ENCODE assay signal across 9 cellular contexts in genomic region chr1:84507887-84508286, GRCh38. TPM values are rescaled to one million over a fixed set of nuclear protein-coding genes. Genes with fewer than 3 reads are reported as not detected.
DNase-seq lines count a peak whose midpoint lies in the region; ATAC-seq, FAIRE-seq and TF ChIP-seq lines count a peak whose summit lies in the region.
"Not testable (repeated sequence)": the region's sequence is repeated elsewhere in the genome, so short reads cannot be mapped to it uniquely, and the experiment has no call there.
"Had no signal": no experiment of that assay in that cellular context is flagged by ENCODE, and none has a peak within 500 bp of the region (broad histone marks: within the 10 kb centered on the region; RNA-seq: fewer than 3 reads in every experiment).

No MANE protein-coding gene starts in this region.

- RAD21 ChIA-PET in GM12878 (lab: Charles Lee; ENCODE audit: unreplicated experiment): interaction anchor here (1.0 to 2.4 kb wide), 2 partner anchors 27 to 66 kb away, joined by 3 to 26 read pairs; partner anchors contain the start of gene CTBS

- POLR2A ChIA-PET in A549 (lab: Yijun Ruan, JAX); activated CD4-positive, alpha-beta T cell treated with anti-CD3 and anti-CD28 coated beads, Interleukin-2, amount 10 ng/mL, durations not matched to agents 7 days and 5 days (lab: Charles Lee); GM12878 (lab: Charles Lee): not testable (repeated sequence)
- POLR2A ChIA-PET in OCI-LY7 (lab: Charles Lee): interaction anchor here (0.6 to 1.1 kb wide), 3 partner anchors 10 to 231 kb away, joined by 3 to 5 read pairs (median 4); no protein-coding TSS in a partner anchor

- peak overlapping the region; percentile 86 for H2AFZ ChIP-seq in OCI-LY7 (ENCODE audit: low read length)
- H2AFZ ChIP-seq in GM12878 (ENCODE audit: control insufficient read depth, low read depth, low read length); hepatocyte: not testable (repeated sequence)

- 95% methylated on average over 14 of the region's 14 CpGs for WGBS in A549 (ENCODE audit: missing lambda C conversion rate)
- WGBS in GM12878 (ENCODE audit: insufficient coverage, insufficient replicate concordance, low lambda C conversion rate, missing lambda C conversion rate): 92% methylated on average over 14 of the region's 14 CpGs
- 95% methylated on average over 14 of the region's 14 CpGs for WGBS in hepatocyte (ENCODE audit: low lambda C conversion rate, missing lambda C conversion rate)

- not testable (repeated sequence) for H3K4me3 ChIP-seq in A549; hepatocyte; skeletal muscle satellite cell (ENCODE audit: low read length)
- H3K4me3 ChIP-seq in GM12865 (ENCODE audit: low read depth, low read length): peak overlapping the region; percentile 90
- H3K4me3 ChIP-seq in LNCaP clone FGC (ENCODE audit: low read depth, low read length): peak overlapping the region; percentile 85
- peak overlapping the region; percentile 91 for H3K4me3 ChIP-seq in OCI-LY7 (ENCODE audit: low read depth, low read length, poor library complexity, severe bottlenecking)
- H3K4me3 ChIP-seq in GM12878: peak overlapping the region; percentile 85; the same call in 1 of the 2 replicates

- not testable (repeated sequence) for H3K9ac ChIP-seq in GM12878 (ENCODE audit: control insufficient read depth, insufficient read depth, low read length); skeletal muscle satellite cell (ENCODE audit: low read depth, low read length)

- not testable (repeated sequence) for DNase-seq in A549 (ENCODE audit: low read depth in 1 of 2, low spot score in 1 of 2); GM12865 (ENCODE audit: low read depth); LNCaP clone FGC (ENCODE audit: low read depth); OCI-LY7 (ENCODE audit: low spot score); activated CD4-positive, alpha-beta T cell treated with anti-CD3 and anti-CD28 coated beads, Interleukin-2, amount 10 ng/mL, durations not matched to agents 7 days and 5 days; GM12878 (ENCODE audit: low read depth, low spot score); hepatocyte (ENCODE audit: low spot score)

- not testable (repeated sequence) for TF ChIP-seq CTCF in A549 (IDR thresholded peaks at IDR 0.05); GM12865 (IDR thresholded peaks at IDR 0.05; ENCODE audit: insufficient read depth, low read depth, low read length, missing control alignments); LNCaP clone FGC (IDR thresholded peaks at IDR 0.05; ENCODE audit: control insufficient read depth, extremely low read depth, insufficient read depth); OCI-LY7 (conservative IDR thresholded peaks at IDR 0.05; ENCODE audit: low read length); GM12878 (IDR thresholded peaks at IDR 0.05 in 2 of 3, conservative IDR thresholded peaks at IDR 0.05 in 1 of 3; ENCODE audit: control insufficient read depth in 2 of 3, extremely low read depth in 1 of 3, insufficient read depth in 1 of 3, low read depth in 3 of 3, low read length in 3 of 3); hepatocyte (IDR thresholded peaks at IDR 0.05; ENCODE audit: poor library complexity)

- peaks cover 19% of the 10 kb centered on the region for H3K36me3 ChIP-seq in OCI-LY7 (ENCODE audit: insufficient read depth, low read length)
- not testable (repeated sequence) for H3K36me3 ChIP-seq in GM12878 (ENCODE audit: control insufficient read depth in 2 of 2, insufficient read depth in 2 of 2, low read length in 1 of 2); hepatocyte (replicated peaks; ENCODE audit: insufficient read depth, low read depth); skeletal muscle satellite cell (ENCODE audit: insufficient read depth, low read length)

- not testable (repeated sequence) for H3K27ac ChIP-seq in A549; GM12878 (ENCODE audit: control insufficient read depth, insufficient read depth)
- peak overlapping the region; percentile 87 for H3K27ac ChIP-seq in OCI-LY7 (ENCODE audit: low read depth, low read length, poor library complexity, severe bottlenecking)
- H3K27ac ChIP-seq in hepatocyte: peak overlapping the region; percentile 98

- not testable (repeated sequence) for H3K27me3 ChIP-seq in GM12878 (replicated peaks in 1 of 2; ENCODE audit: control insufficient read depth in 2 of 2, insufficient read depth in 2 of 2, low read length in 1 of 2); hepatocyte; skeletal muscle satellite cell (ENCODE audit: control insufficient read depth, insufficient read depth, low read length)

- H3K9me2 ChIP-seq in OCI-LY7 (ENCODE audit: insufficient read depth, low read length); hepatocyte (replicated peaks; ENCODE audit: insufficient read depth): not testable (repeated sequence)

- H4K20me1 ChIP-seq in OCI-LY7 (ENCODE audit: insufficient read depth, low read length): peaks cover 24% of the 10 kb centered on the region
- not testable (repeated sequence) for H4K20me1 ChIP-seq in GM12878 (ENCODE audit: control insufficient read depth, insufficient read depth)
- H4K20me1 ChIP-seq in hepatocyte (ENCODE audit: insufficient read depth, poor library complexity, severe bottlenecking): peaks cover 20% of the 10 kb centered on the region

- not testable (repeated sequence) for TF ChIP-seq EP300 in A549 (IDR thresholded peaks at IDR 0.05); GM12878 (IDR thresholded peaks at IDR 0.05; ENCODE audit: borderline replicate concordance in 1 of 2, control insufficient read depth in 1 of 2, low read depth in 2 of 2, low read length in 2 of 2)

- H3K27me3 Mint-ChIP-seq in activated CD4-positive, alpha-beta T cell treated with anti-CD3 and anti-CD28 coated beads, Interleukin-2, amount 10 ng/mL, durations not matched to agents 7 days and 5 days: not testable (repeated sequence)

- in situ Hi-C loops in GM12878 (cut with MboI): not testable (repeated sequence)

- not testable (repeated sequence) for BruUV-seq in OCI-LY7 (replicated peaks; lab: Mats Ljungman, UMichigan); GM12878 (replicated peaks; lab: Mats Ljungman, UMichigan)

- TF ChIP-seq RAD21 in A549 (conservative IDR thresholded peaks at IDR 0.05 in 1 of 2, IDR thresholded peaks at IDR 0.05 in 1 of 2); GM12878 (IDR thresholded peaks at IDR 0.05; ENCODE audit: insufficient read depth, low read depth, low read length): not testable (repeated sequence)

- CTCF ChIA-PET in A549 (lab: Yijun Ruan, JAX); OCI-LY7 (lab: Charles Lee; ENCODE audit: unreplicated experiment); GM12878 (lab: Yijun Ruan, JAX): not testable (repeated sequence)
- CTCF ChIA-PET in activated CD4-positive, alpha-beta T cell treated with anti-CD3 and anti-CD28 coated beads, Interleukin-2, amount 10 ng/mL, durations not matched to agents 7 days and 5 days (lab: Charles Lee): interaction anchor here (1.2 kb wide), 1 partner anchor 73 kb away, joined by 6 read pairs; no protein-coding TSS in a partner anchor

- H3K9me3 Mint-ChIP-seq in activated CD4-positive, alpha-beta T cell treated with anti-CD3 and anti-CD28 coated beads, Interleukin-2, amount 10 ng/mL, durations not matched to agents 7 days and 5 days: peaks cover 14% of the 10 kb centered on the region

- H3K4me3 Mint-ChIP-seq in activated CD4-positive, alpha-beta T cell treated with anti-CD3 and anti-CD28 coated beads, Interleukin-2, amount 10 ng/mL, durations not matched to agents 7 days and 5 days: peak overlapping the region; percentile 99

- not testable (repeated sequence) for TF ChIP-seq POLR2A in A549 (IDR thresholded peaks at IDR 0.05; ENCODE audit: low read length); GM12878 (IDR thresholded peaks at IDR 0.05; ENCODE audit: low read depth, low read length)

- SMC1A ChIA-PET in GM12878 (lab: Charles Lee; ENCODE audit: uncharacterized antibody, unreplicated experiment): interaction anchor here (2.2 to 4.8 kb wide), 2 partner anchors 27 to 66 kb away, joined by 16 to 61 read pairs; partner anchors contain the start of genes CTBS and RPF1

- H3K36me3 Mint-ChIP-seq in activated CD4-positive, alpha-beta T cell treated with anti-CD3 and anti-CD28 coated beads, Interleukin-2, amount 10 ng/mL, durations not matched to agents 7 days and 5 days (ENCODE audit: low read depth): peaks cover 22% of the 10 kb centered on the region

- intact Hi-C loops in OCI-LY7 (cut with micrococcal nuclease; ENCODE audit: unreplicated experiment) (loop anchor here (2.0 to 10.0 kb wide), 6 partner anchors 29 to 743 kb away; partner anchors contain the start of genes PRKACB, RPF1 and SAMD13), GM12878 (cut with micrococcal nuclease; ENCODE audit: unreplicated experiment) (loop anchor here (2.0 kb wide), 1 partner anchor 113 kb away; no protein-coding TSS in a partner anchor)

- H3K4me2 ChIP-seq in A549 (peak overlapping the region; percentile 80; the same call in 2 of the 3 replicates), OCI-LY7 (ENCODE audit: low read length) (peak overlapping the region; percentile 79), GM12878 (ENCODE audit: control insufficient read depth, insufficient read depth) (peak overlapping the region; percentile 78; the same call in 1 of the 2 replicates), hepatocyte (peak overlapping the region; percentile 84), skeletal muscle satellite cell (ENCODE audit: low read length) (peak overlapping the region; percentile 90)

- H3K9me3 ChIP-seq in A549; GM12878 (replicated peaks; ENCODE audit: control insufficient read depth, insufficient read depth, low read length); hepatocyte (ENCODE audit: low read depth); skeletal muscle satellite cell (replicated peaks; ENCODE audit: low read length): not testable (repeated sequence)
- H3K9me3 ChIP-seq in OCI-LY7 (ENCODE audit: low read length): peaks cover 12% of the 10 kb centered on the region

- H3K27ac Mint-ChIP-seq in activated CD4-positive, alpha-beta T cell treated with anti-CD3 and anti-CD28 coated beads, Interleukin-2, amount 10 ng/mL, durations not matched to agents 7 days and 5 days: not testable (repeated sequence)

- peaks cover 29% of the 10 kb centered on the region for H3K4me1 Mint-ChIP-seq in activated CD4-positive, alpha-beta T cell treated with anti-CD3 and anti-CD28 coated beads, Interleukin-2, amount 10 ng/mL, durations not matched to agents 7 days and 5 days

- H3K4me1 ChIP-seq in A549: peaks cover 22% of the 10 kb centered on the region; the same call in 1 of the 3 replicates
- H3K4me1 ChIP-seq in OCI-LY7 (ENCODE audit: insufficient read depth, low read length, poor library complexity, severe bottlenecking): peaks cover 32% of the 10 kb centered on the region
- not testable (repeated sequence) for H3K4me1 ChIP-seq in GM12878 (ENCODE audit: control insufficient read depth, insufficient read depth, low read length)
- peaks cover 15% of the 10 kb centered on the region for H3K4me1 ChIP-seq in hepatocyte (ENCODE audit: insufficient read depth)
- H3K4me1 ChIP-seq in skeletal muscle satellite cell (ENCODE audit: control insufficient read depth, insufficient read depth, low read length): peaks cover 20% of the 10 kb centered on the region

- peaks cover 41% of the 10 kb centered on the region for H3K79me2 ChIP-seq in OCI-LY7 (ENCODE audit: insufficient read depth, low read depth, low read length)
- H3K79me2 ChIP-seq in GM12878 (ENCODE audit: control insufficient read depth, insufficient read depth, low read length): peaks cover 40% of the 10 kb centered on the region
- peaks cover 40% of the 10 kb centered on the region for H3K79me2 ChIP-seq in hepatocyte

- FAIRE-seq in A549 (lab: Jason Lieb, UNC); GM12878 (lab: Jason Lieb, UNC): not testable (repeated sequence)

- ATAC-seq in A549, GM12878: not testable (repeated sequence)

RNA-seq across cellular contexts. Expression of gene GNG5, which starts 1.5 kb away (rescaled TPM):
- polyA plus RNA-seq in A549 (2011; rRNA removed) (59.3 and 103 TPM in 2 replicates), A549 (2017; fragmentation: RNase III; extraction: RNeasy Plus Mini Kit Qiagen cat#74134 plus additional on column Dnase treatment) (135 to 143 TPM (median 143 TPM) in 3 replicates), GM12878 (2011; rRNA removed) (115 and 143 TPM in 2 replicates), GM12878 (2014; fragmentation: Illumina TruSeq; extraction: Trizol) (194 and 226 TPM in 2 replicates), GM12878 (2014; fragmentation: Nextera tagmentation; extraction: Ambion mirVana) (100 to 1,000 TPM; 296 to 323 TPM), GM12878 (2014; rRNA removed) (180 and 219 TPM in 2 replicates), GM12878 (2016; fragmentation: Nextera tagmentation; extraction: Ambion mirVana) (100 to 1,000 TPM; 609 to 613 TPM), hepatocyte (542 and 573 TPM in 2 replicates)
- polyA plus RNA-seq in A549 (2012; cell fraction: cytosol; rRNA removed): 85.2 and 100.0 TPM in 2 replicates
- polyA plus RNA-seq in A549 (2012; cell fraction: nucleus; rRNA removed): 45.9 and 47.7 TPM in 2 replicates
- polyA minus RNA-seq in A549 (2011; rRNA and poly(A)+ RNA removed): 12.8 and 14.5 TPM in 2 replicates
- 25.7 and 45.1 TPM in 2 replicates for total RNA-seq in OCI-LY7 (2014; rRNA removed; shearing (Covaris generic))
- total RNA-seq in OCI-LY7 (2022) (113 and 115 TPM in 2 replicates), GM12878 (2014; rRNA removed) (54.7 and 69.8 TPM in 2 replicates), GM12878 (2014; rRNA removed; fragmentation: Illumina TruSeq; extraction: Trizol) (110 and 122 TPM in 2 replicates), GM12878 (2021) (144 and 149 TPM in 2 replicates), hepatocyte (131 and 145 TPM in 2 replicates)
- total RNA-seq in activated CD4-positive, alpha-beta T cell treated with anti-CD3 and anti-CD28 coated beads, Interleukin-2, amount 10 ng/mL, durations not matched to agents 7 days and 5 days: 100 to 1,000 TPM in 1 of 2 experiments, 10 to 100 TPM in 1; 90.1 to 113 TPM
- total RNA-seq in GM12878 (2013; cell fraction: nucleolus; rRNA removed): 2.3 and 4.5 TPM in 2 replicates
- 220 TPM for polyA plus RNA-seq in GM12878 (2011; ENCODE audit: low read depth)
- polyA plus RNA-seq in GM12878 (2011; cell fraction: cytosol; rRNA removed): 99.9 and 101 TPM in 2 replicates
- polyA plus RNA-seq in GM12878 (2011; cell fraction: nucleus; rRNA removed): 73.9 and 117 TPM in 2 replicates
- polyA plus RNA-seq in GM12878 (2012): 221 and 235 TPM in 2 replicates
- polyA minus RNA-seq in GM12878 (2011; rRNA and poly(A)+ RNA removed): 19.9 and 23.1 TPM in 2 replicates
- polyA minus RNA-seq in GM12878 (2011; cell fraction: cytosol; rRNA and poly(A)+ RNA removed): 31.7 and 38.9 TPM in 2 replicates
- polyA minus RNA-seq in GM12878 (2011; cell fraction: nucleus; rRNA and poly(A)+ RNA removed): 11.3 and 12.0 TPM in 2 replicates
- 33.0 and 37.4 TPM in 2 replicates for total RNA-seq in skeletal muscle satellite cell (2012; rRNA removed)

RNA-seq across cellular contexts. Expression of gene SPATA1, which starts 1.7 kb away (rescaled TPM):
- polyA plus RNA-seq in A549 (2011; rRNA removed): 0.54 and 1.2 TPM in 2 replicates
- 0.40 and 0.56 TPM in 2 replicates for polyA plus RNA-seq in A549 (2012; cell fraction: cytosol; rRNA removed)
- polyA plus RNA-seq in A549 (2012; cell fraction: nucleus; rRNA removed): 0.61 and 0.95 TPM in 2 replicates
- polyA plus RNA-seq in A549 (2017; fragmentation: RNase III; extraction: RNeasy Plus Mini Kit Qiagen cat#74134 plus additional on column Dnase treatment): 0.26 to 0.49 TPM (median 0.42 TPM) in 3 replicates
- not detected in 2 replicates for polyA minus RNA-seq in A549 (2011; rRNA and poly(A)+ RNA removed)
- 4.7 and 4.8 TPM in 2 replicates for total RNA-seq in OCI-LY7 (2014; rRNA removed; shearing (Covaris generic))
- 1.4 and 6.9 TPM in 2 replicates for total RNA-seq in OCI-LY7 (2022)
- 1 to 10 TPM; 1.7 to 2.3 TPM for total RNA-seq in activated CD4-positive, alpha-beta T cell treated with anti-CD3 and anti-CD28 coated beads, Interleukin-2, amount 10 ng/mL, durations not matched to agents 7 days and 5 days
- 5.7 and 7.5 TPM in 2 replicates for total RNA-seq in GM12878 (2013; cell fraction: nucleolus; rRNA removed)
- 1.9 and 2.8 TPM in 2 replicates for total RNA-seq in GM12878 (2014; rRNA removed)
- 2.1 TPM in 2 replicates for total RNA-seq in GM12878 (2014; rRNA removed; fragmentation: Illumina TruSeq; extraction: Trizol)
- 2.2 and 2.4 TPM in 2 replicates for total RNA-seq in GM12878 (2021)
- not detected for polyA plus RNA-seq in GM12878 (2011; ENCODE audit: low read depth)
- polyA plus RNA-seq in GM12878 (2011; rRNA removed): 2.2 and 2.6 TPM in 2 replicates
- polyA plus RNA-seq in GM12878 (2011; cell fraction: cytosol; rRNA removed): 1.0 and 1.5 TPM in 2 replicates
- 1.7 TPM in 2 replicates for polyA plus RNA-seq in GM12878 (2011; cell fraction: nucleus; rRNA removed)
- 2.0 and 3.5 TPM in 2 replicates for polyA plus RNA-seq in GM12878 (2012)
- 0.96 and 1.9 TPM in 2 replicates for polyA plus RNA-seq in GM12878 (2014; fragmentation: Illumina TruSeq; extraction: Trizol)
- 1 to 10 TPM in 1 of 2 experiments, under 1 TPM in 1; 0.74 to 1.5 TPM for polyA plus RNA-seq in GM12878 (2014; fragmentation: Nextera tagmentation; extraction: Ambion mirVana)
- polyA plus RNA-seq in GM12878 (2014; rRNA removed): 1.8 and 2.7 TPM in 2 replicates
- 1 to 10 TPM; 1.4 to 2.4 TPM for polyA plus RNA-seq in GM12878 (2016; fragmentation: Nextera tagmentation; extraction: Ambion mirVana)
- polyA minus RNA-seq in GM12878 (2011; rRNA and poly(A)+ RNA removed): 0.67 and 2.0 TPM in 2 replicates
- not detected in 2 replicates for polyA minus RNA-seq in GM12878 (2011; cell fraction: cytosol; rRNA and poly(A)+ RNA removed)
- polyA minus RNA-seq in GM12878 (2011; cell fraction: nucleus; rRNA and poly(A)+ RNA removed): 2.3 and 5.3 TPM in 2 replicates
- total RNA-seq in hepatocyte: 0.90 and 2.6 TPM in 2 replicates
- 0.70 and 1.4 TPM in 2 replicates for polyA plus RNA-seq in hepatocyte
- under 0.01 and 0.22 TPM in 2 replicates for total RNA-seq in skeletal muscle satellite cell (2012; rRNA removed)
- total RNA-seq: RPMI7951 had no signal

RNA-seq across cellular contexts. Expression of gene RPF1, which starts 28.8 kb away (rescaled TPM):
- polyA plus RNA-seq in A549 (2011; rRNA removed) (42.4 and 49.8 TPM in 2 replicates), A549 (2017; fragmentation: RNase III; extraction: RNeasy Plus Mini Kit Qiagen cat#74134 plus additional on column Dnase treatment) (27.9 to 29.3 TPM (median 28.2 TPM) in 3 replicates), GM12878 (2011; rRNA removed) (48.4 and 66.7 TPM in 2 replicates), GM12878 (2014; fragmentation: Illumina TruSeq; extraction: Trizol) (97.5 and 98.3 TPM in 2 replicates), GM12878 (2014; fragmentation: Nextera tagmentation; extraction: Ambion mirVana) (10 to 100 TPM; 45.0 to 45.5 TPM), GM12878 (2014; rRNA removed) (61.8 and 72.8 TPM in 2 replicates), GM12878 (2016; fragmentation: Nextera tagmentation; extraction: Ambion mirVana) (10 to 100 TPM; 54.6 to 57.7 TPM), hepatocyte (29.6 and 31.5 TPM in 2 replicates)
- polyA plus RNA-seq in A549 (2012; cell fraction: cytosol; rRNA removed): 12.7 and 12.9 TPM in 2 replicates
- 3.5 and 7.7 TPM in 2 replicates for polyA plus RNA-seq in A549 (2012; cell fraction: nucleus; rRNA removed)
- 4.5 and 5.1 TPM in 2 replicates for polyA minus RNA-seq in A549 (2011; rRNA and poly(A)+ RNA removed)
- total RNA-seq in OCI-LY7 (2014; rRNA removed; shearing (Covaris generic)): 56.3 and 57.9 TPM in 2 replicates
- total RNA-seq in OCI-LY7 (2022) (47.1 and 49.7 TPM in 2 replicates), GM12878 (2014; rRNA removed) (59.8 and 60.1 TPM in 2 replicates), GM12878 (2014; rRNA removed; fragmentation: Illumina TruSeq; extraction: Trizol) (72.2 and 78.9 TPM in 2 replicates), GM12878 (2021) (36.6 and 37.0 TPM in 2 replicates), hepatocyte (31.7 and 35.3 TPM in 2 replicates)
- 10 to 100 TPM; 37.3 to 45.7 TPM for total RNA-seq in activated CD4-positive, alpha-beta T cell treated with anti-CD3 and anti-CD28 coated beads, Interleukin-2, amount 10 ng/mL, durations not matched to agents 7 days and 5 days
- 18.0 and 19.0 TPM in 2 replicates for total RNA-seq in GM12878 (2013; cell fraction: nucleolus; rRNA removed)
- polyA plus RNA-seq in GM12878 (2011; ENCODE audit: low read depth): 20.1 TPM
- polyA plus RNA-seq in GM12878 (2011; cell fraction: cytosol; rRNA removed): 19.2 and 20.2 TPM in 2 replicates
- polyA plus RNA-seq in GM12878 (2011; cell fraction: nucleus; rRNA removed): 14.7 and 18.0 TPM in 2 replicates
- 25.4 and 29.4 TPM in 2 replicates for polyA plus RNA-seq in GM12878 (2012)
- polyA minus RNA-seq in GM12878 (2011; rRNA and poly(A)+ RNA removed): 8.2 and 11.8 TPM in 2 replicates
- polyA minus RNA-seq in GM12878 (2011; cell fraction: cytosol; rRNA and poly(A)+ RNA removed): 4.8 and 7.4 TPM in 2 replicates
- 5.1 and 7.6 TPM in 2 replicates for polyA minus RNA-seq in GM12878 (2011; cell fraction: nucleus; rRNA and poly(A)+ RNA removed)
- 40.1 and 48.3 TPM in 2 replicates for total RNA-seq in skeletal muscle satellite cell (2012; rRNA removed)
